Comparison of ENCODE assay signal across 10 cellular contexts in genomic region chr9:72577212-72577753, GRCh38. TPM values are rescaled to one million over a fixed set of nuclear protein-coding genes. Genes with fewer than 3 reads are reported as not detected.
A peak's percentile ranks its signal among the peaks of the same experiment; 100 is the strongest.
DNase-seq lines count a peak whose midpoint lies in the region; ATAC-seq and TF ChIP-seq lines count a peak whose summit lies in the region.
"Had no signal": no experiment of that assay in that cellular context is flagged by ENCODE, and none has a peak within 500 bp of the region (broad histone marks: within the 10 kb centered on the region; RNA-seq: fewer than 3 reads in every experiment).

No MANE protein-coding gene starts in this region.

- H3K4me3 ChIP-seq in thyroid gland (replicated peaks in 1 of 3), result no peak overlapping the region

- intact Hi-C loops in thyroid gland (cut with DNase I), result no loop called here

- no peaks in the 10 kb centered on the region for H3K27me3 ChIP-seq in thyroid gland

- H3K4me3 Mint-ChIP-seq in activated T-cell treated with anti-CD3 and anti-CD28 coated beads, Interleukin-2, amount 50 U/mL, for 24 hours, result no peak overlapping the region
- H3K4me3 Mint-ChIP-seq in endothelial cell (ENCODE audit: unreplicated experiment), result no peak overlapping the region
- H3K4me3 Mint-ChIP-seq: activated T-cell treated with anti-CD3 and anti-CD28 coated beads, Interleukin-2, amount 50 U/mL, for 72 hours; natural killer cell treated with Interleukin-12 subunit alpha and Interleukin-12 subunit beta and Interleukin-15 and Interleukin-18, amount 100 ng/mL, for 72 hours had no signal

- no peak for TF ChIP-seq POLR2A in thyroid gland (IDR thresholded peaks at IDR 0.05)

- H3K4me1 ChIP-seq in thyroid gland, result peaks cover 16 to 28% of the 10 kb centered on the region in 2 donors

- H3K27me3 Mint-ChIP-seq in activated T-cell treated with anti-CD3 and anti-CD28 coated beads, Interleukin-2, amount 50 U/mL, for 24 hours, result peaks cover 3% of the 10 kb centered on the region
- H3K27me3 Mint-ChIP-seq in endothelial cell (ENCODE audit: unreplicated experiment), result peaks cover 1% of the 10 kb centered on the region

- H3K27ac Mint-ChIP-seq in activated T-cell treated with anti-CD3 and anti-CD28 coated beads, Interleukin-2, amount 50 U/mL, for 24 hours, result no peak overlapping the region
- H3K27ac Mint-ChIP-seq in endothelial cell (ENCODE audit: unreplicated experiment), result no peak overlapping the region
- H3K27ac Mint-ChIP-seq: activated T-cell treated with anti-CD3 and anti-CD28 coated beads, Interleukin-2, amount 50 U/mL, for 72 hours; natural killer cell treated with Interleukin-12 subunit alpha and Interleukin-12 subunit beta and Interleukin-15 and Interleukin-18, amount 100 ng/mL, for 72 hours had no signal

- no peaks in the 10 kb centered on the region for H3K9me3 Mint-ChIP-seq in activated T-cell treated with anti-CD3 and anti-CD28 coated beads, Interleukin-2, amount 50 U/mL, for 24 hours
- no peaks in the 10 kb centered on the region for H3K9me3 Mint-ChIP-seq in endothelial cell (ENCODE audit: unreplicated experiment)
- H3K9me3 Mint-ChIP-seq: activated T-cell treated with anti-CD3 and anti-CD28 coated beads, Interleukin-2, amount 50 U/mL, for 72 hours; natural killer cell treated with Interleukin-12 subunit alpha and Interleukin-12 subunit beta and Interleukin-15 and Interleukin-18, amount 100 ng/mL, for 72 hours had no signal

- H3K36me3 ChIP-seq in thyroid gland, result no peaks in the 10 kb centered on the region

- ATAC-seq in GM18858 (IDR thresholded peaks at IDR 0.05; ENCODE audit: unreplicated experiment), result no peak
- ATAC-seq: activated T-cell treated with anti-CD3 and anti-CD28 coated beads, Interleukin-2, amount 50 U/mL, for 72 hours; natural killer cell treated with Interleukin-12 subunit alpha and Interleukin-12 subunit beta and Interleukin-15 and Interleukin-18, amount 100 ng/mL, for 72 hours had no signal

- DNase-seq in HT1080 (ENCODE audit: low read depth) (peak; percentile 85), astrocyte of the hippocampus (ENCODE audit: low read depth, low spot score) (peak; percentile 77), hepatic stellate cell (ENCODE audit: low spot score) (peak; percentile 43), thyroid gland (peak; percentile 35 to 38), ecto neural progenitor cell (ENCODE audit: low spot score) (no peak), endothelial cell (ENCODE audit: low spot score) (no peak)
- DNase-seq in activated T-cell treated with anti-CD3 and anti-CD28 coated beads, Interleukin-2, amount 50 U/mL, for 24 hours, result no peak
- DNase-seq: activated T-cell treated with anti-CD3 and anti-CD28 coated beads, Interleukin-2, amount 50 U/mL, for 72 hours had no signal

- WGBS in thyroid gland, 2 donors, result 6 to 10% methylated on average over 4 of the region's 4 CpGs

- TF ChIP-seq CTCF in thyroid gland (IDR thresholded peaks at IDR 0.05) (no peak), endothelial cell (IDR thresholded peaks at IDR 0.05; ENCODE audit: unreplicated experiment) (no peak)

- peaks cover 27% of the 10 kb centered on the region for H3K4me1 Mint-ChIP-seq in activated T-cell treated with anti-CD3 and anti-CD28 coated beads, Interleukin-2, amount 50 U/mL, for 24 hours (ENCODE audit: low read depth)
- peaks cover 4% of the 10 kb centered on the region for H3K4me1 Mint-ChIP-seq in endothelial cell (ENCODE audit: unreplicated experiment)

- peak overlapping the region; percentile 53 to 67 (median 55) for H3K27ac ChIP-seq in thyroid gland

- H3K9me3 ChIP-seq in thyroid gland, result no peaks in the 10 kb centered on the region

- no peaks in the 10 kb centered on the region for H3K36me3 Mint-ChIP-seq in activated T-cell treated with anti-CD3 and anti-CD28 coated beads, Interleukin-2, amount 50 U/mL, for 24 hours (ENCODE audit: low read depth)
- H3K36me3 Mint-ChIP-seq in endothelial cell (ENCODE audit: low read depth, unreplicated experiment), result no peaks in the 10 kb centered on the region
- H3K36me3 Mint-ChIP-seq: natural killer cell treated with Interleukin-12 subunit alpha and Interleukin-12 subunit beta and Interleukin-15 and Interleukin-18, amount 100 ng/mL, for 72 hours had no signal

RNA-seq across cellular contexts. Expression of gene TMC1, which starts 55.9 kb away (rescaled TPM):
- not detected in 2 replicates for total RNA-seq in HT1080 (2014; rRNA removed; shearing (Covaris generic))
- not detected in 2 replicates for polyA plus RNA-seq in HT1080 (2015; cell fraction: cytosol; rRNA removed)
- not detected in 2 replicates for polyA plus RNA-seq in HT1080 (2015; cell fraction: nucleus; rRNA removed)
- total RNA-seq in thyroid gland (under 1 TPM in 2 of 4 donors, not detected in 2; 0.11 to 0.13 TPM), endothelial cell (ENCODE audit: unreplicated experiment) (not detected)
- total RNA-seq: natural killer cell treated with Interleukin-12 subunit alpha and Interleukin-12 subunit beta and Interleukin-15 and Interleukin-18, amount 100 ng/mL, for 72 hours had no signal

Comparison
In these comparisons a context has a peak if more than half of its experiments do, and no peak if none do; other contexts are left out.
1. DNase-seq: peak in HT1080 (single experiment), astrocyte of the hippocampus (single experiment), hepatic stellate cell (single experiment) and thyroid gland (2 of 2); none in ecto neural progenitor cell (single experiment), activated T-cell treated with anti-CD3 and anti-CD28 coated beads, Interleukin-2, amount 50 U/mL, for 24 hours (single experiment) and endothelial cell (single experiment).